ENCODE assay signal across 7 cellular contexts in the genomic region with DNA sequence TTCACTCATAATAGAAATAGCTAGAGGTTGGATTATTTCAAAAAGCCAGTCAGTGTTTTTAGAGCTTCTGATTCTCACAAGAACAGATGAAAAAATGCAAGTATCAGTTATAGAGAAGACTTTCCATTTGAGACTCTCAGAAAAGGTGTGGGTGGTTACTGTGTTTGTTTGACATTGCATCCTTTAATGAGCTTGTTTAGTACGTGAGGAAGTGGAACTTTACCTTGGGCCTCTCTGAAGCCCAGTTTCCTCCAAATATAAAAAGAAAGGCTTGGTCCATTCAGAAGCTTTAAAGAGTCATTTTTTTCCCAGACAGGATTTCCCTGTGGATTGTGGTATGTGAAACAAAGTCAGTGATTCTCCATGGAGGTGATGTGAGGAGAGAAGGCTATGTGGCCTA.
DNase-seq lines count a peak whose midpoint lies in the region; ATAC-seq, FAIRE-seq and TF ChIP-seq lines count a peak whose summit lies in the region.

No MANE protein-coding gene starts in this region.

- H3K27ac ChIP-seq in upper lobe of right lung (no peak overlapping the region), kidney (ENCODE audit: low read depth in 2 of 2, low read length in 2 of 2) (no peak overlapping the region), foreskin keratinocyte (no peak overlapping the region)

- H3K9ac ChIP-seq in kidney (ENCODE audit: low read length in 2 of 2), result no peak overlapping the region

- no peaks in the 10 kb centered on the region for H3K27me3 Mint-ChIP-seq in natural killer cell treated with Interleukin-12 subunit alpha and Interleukin-12 subunit beta and Interleukin-15 and Interleukin-18, amount 100 ng/mL, for 72 hours

- H3K36me3 ChIP-seq in upper lobe of right lung (no peaks in the 10 kb centered on the region), kidney (ENCODE audit: control insufficient read depth in 1 of 2, insufficient read depth in 2 of 2, low read length in 2 of 2) (no peaks in the 10 kb centered on the region)

- H3K4me1 Mint-ChIP-seq in natural killer cell treated with Interleukin-12 subunit alpha and Interleukin-12 subunit beta and Interleukin-15 and Interleukin-18, amount 100 ng/mL, for 72 hours (ENCODE audit: low read depth in 2 of 2), result peaks cover 42 to 44% of the 10 kb centered on the region in 2 donors

- H3K27me3 ChIP-seq in upper lobe of right lung (no peaks in the 10 kb centered on the region), foreskin keratinocyte (no peaks in the 10 kb centered on the region)

- TF ChIP-seq CTCF in upper lobe of right lung (IDR thresholded peaks at IDR 0.05), result no peak
- no peak for TF ChIP-seq CTCF in kidney (IDR thresholded peaks at IDR 0.05; ENCODE audit: borderline replicate concordance, extremely low read depth, insufficient read depth)
- no peak for TF ChIP-seq CTCF in foreskin keratinocyte (conservative IDR thresholded peaks at IDR 0.05)

- H3K9me3 ChIP-seq in upper lobe of right lung (no peaks in the 10 kb centered on the region), kidney (ENCODE audit: control insufficient read depth in 1 of 2, low read length in 2 of 2) (no peaks in the 10 kb centered on the region)

- no peak for DNase-seq in natural killer cell treated with Interleukin-12 subunit alpha and Interleukin-12 subunit beta and Interleukin-15 and Interleukin-18, amount 100 ng/mL, for 72 hours (ENCODE audit: low spot score)
- no peak for DNase-seq in upper lobe of right lung
- DNase-seq in kidney, result no peak
- DNase-seq in foreskin keratinocyte, result no peak

- H3K4me3 ChIP-seq in upper lobe of right lung (no peak overlapping the region), kidney (ENCODE audit: low read length in 2 of 2) (no peak overlapping the region)

- peak overlapping the region; percentile 22 to 43 for H3K27ac Mint-ChIP-seq in natural killer cell treated with Interleukin-12 subunit alpha and Interleukin-12 subunit beta and Interleukin-15 and Interleukin-18, amount 100 ng/mL, for 72 hours

- peak overlapping the region; percentile 1 for H3K4me3 Mint-ChIP-seq in natural killer cell treated with Interleukin-12 subunit alpha and Interleukin-12 subunit beta and Interleukin-15 and Interleukin-18, amount 100 ng/mL, for 72 hours

- intact Hi-C loops in upper lobe of right lung (cut with DNase I), result no loop called here
- intact Hi-C loops in kidney (cut with DNase I), result no loop called here

- no peak for FAIRE-seq in kidney (lab: Jason Lieb, UNC)

- no peaks in the 10 kb centered on the region for H3K9me3 Mint-ChIP-seq in natural killer cell treated with Interleukin-12 subunit alpha and Interleukin-12 subunit beta and Interleukin-15 and Interleukin-18, amount 100 ng/mL, for 72 hours

- no peaks in the 10 kb centered on the region for H3K36me3 Mint-ChIP-seq in natural killer cell treated with Interleukin-12 subunit alpha and Interleukin-12 subunit beta and Interleukin-15 and Interleukin-18, amount 100 ng/mL, for 72 hours

- H3K4me1 ChIP-seq in upper lobe of right lung, result peaks cover 74% of the 10 kb centered on the region
- peaks cover 11 to 15% of the 10 kb centered on the region in 2 donors for H3K4me1 ChIP-seq in kidney (ENCODE audit: control insufficient read depth in 1 of 2, insufficient read depth in 1 of 2, low read depth in 1 of 2, low read length in 2 of 2)
- H3K4me1 ChIP-seq in foreskin keratinocyte, result peaks cover 8% of the 10 kb centered on the region

- ATAC-seq in GM18868 (IDR thresholded peaks at IDR 0.05; ENCODE audit: unreplicated experiment) (peak; percentile 79), GM21717 (IDR thresholded peaks at IDR 0.05; ENCODE audit: unreplicated experiment) (peak; percentile 80), HG03520 (IDR thresholded peaks at IDR 0.05; ENCODE audit: unreplicated experiment) (peak; percentile 56), upper lobe of right lung (no peak), foreskin keratinocyte (no peak)
- peak in 1 of 2 donors; percentile 44 for ATAC-seq in natural killer cell treated with Interleukin-12 subunit alpha and Interleukin-12 subunit beta and Interleukin-15 and Interleukin-18, amount 100 ng/mL, for 72 hours

Comparison
In these comparisons a context has a peak if more than half of its experiments do, and no peak if none do; other contexts are left out.
1. ATAC-seq: peak in GM18868 (single experiment), GM21717 (single experiment) and HG03520 (single experiment); none in upper lobe of right lung (single experiment) and foreskin keratinocyte (single experiment).